Comparison of ENCODE assay signal across 14 cellular contexts in genomic region chr13:113852536-113853517, GRCh38. TPM values are rescaled to one million over a fixed set of nuclear protein-coding genes. Genes with fewer than 3 reads are reported as not detected.
DNase-seq lines count a peak whose midpoint lies in the region; ATAC-seq and TF ChIP-seq lines count a peak whose summit lies in the region.
"Had no signal": no experiment of that assay in that cellular context is flagged by ENCODE, and none has a peak within 500 bp of the region (broad histone marks: within the 10 kb centered on the region; RNA-seq: fewer than 3 reads in every experiment).

No MANE protein-coding gene starts in this region.

- H3K27me3 ChIP-seq in AG04450 (ENCODE audit: control insufficient read depth, insufficient read depth, low read length) = no peaks in the 10 kb centered on the region
- H3K27me3 ChIP-seq in fibroblast of lung (ENCODE audit: control insufficient read depth, insufficient read depth, low read length) = no peaks in the 10 kb centered on the region
- H3K27me3 ChIP-seq in upper lobe of right lung = no peaks in the 10 kb centered on the region
- H3K27me3 ChIP-seq: BE2C had no signal

- H3K9me3 ChIP-seq in AG04450 (ENCODE audit: control insufficient read depth, insufficient read depth, low read length) (no peaks in the 10 kb centered on the region; the same call in 1 of the 2 replicates), fibroblast of lung (ENCODE audit: control insufficient read depth, insufficient read depth, low read depth, low read length) (no peaks in the 10 kb centered on the region), upper lobe of right lung (no peaks in the 10 kb centered on the region)
- H3K9me3 ChIP-seq: BE2C had no signal

- peaks cover 14% of the 10 kb centered on the region for H3K36me3 ChIP-seq in fibroblast of lung (ENCODE audit: control insufficient read depth, insufficient read depth, low read length)
- no peaks in the 10 kb centered on the region for H3K36me3 ChIP-seq in upper lobe of right lung
- H3K36me3 ChIP-seq: BE2C had no signal

- DNase-seq in AG04450 (ENCODE audit: low read depth, low spot score) (no peak), HFFc6 (no peak), fibroblast of lung (ENCODE audit: low read depth in 2 of 2) (no peak), osteocyte (ENCODE audit: extremely low spot score, unreplicated experiment) (peak; percentile 73), GM03348 (ENCODE audit: low spot score) (no peak), upper lobe of right lung (no peak), AML-193 (lab: John Stamatoyannopoulos, UW) (no peak)
- DNase-seq: activated CD4-positive, CD25-positive, alpha-beta regulatory T cell; BE2C; effector memory CD8-positive, alpha-beta T cell; glutamatergic neuron; NCI-H226; nucleus accumbens had no signal

- H3K4me3 ChIP-seq in AG04450 (ENCODE audit: low read depth, low read length) (no peak overlapping the region), fibroblast of lung (replicated peaks in 1 of 4; ENCODE audit: control extremely low read depth in 1 of 4, insufficient read depth in 1 of 4, low read depth in 3 of 4, low read length in 4 of 4) (no peak overlapping the region), upper lobe of right lung (no peak overlapping the region)

- intact Hi-C loops in upper lobe of right lung (cut with DNase I) = no loop called here

- CTCF ChIA-PET in AG04450 (lab: Charles Lee) = no interaction called here

- peak overlapping the region; percentile 47 for H3K27ac ChIP-seq in AG04450 (ENCODE audit: low read depth, low read length)
- H3K27ac ChIP-seq in fibroblast of lung (ENCODE audit: insufficient read depth, low read length) = peak overlapping the region; percentile 22
- no peak overlapping the region for H3K27ac ChIP-seq in upper lobe of right lung

- H2AFZ ChIP-seq in fibroblast of lung (ENCODE audit: low read length) = no peak overlapping the region

- no peak for TF ChIP-seq CTCF in AG04450 (IDR thresholded peaks at IDR 0.05; ENCODE audit: low read depth, low read length)
- no peak for TF ChIP-seq CTCF in HFFc6 (IDR thresholded peaks at IDR 0.05)
- no peak for TF ChIP-seq CTCF in fibroblast of lung (conservative IDR thresholded peaks at IDR 0.05 in 1 of 2, IDR thresholded peaks at IDR 0.05 in 1 of 2; ENCODE audit: low read depth in 1 of 2, low read length in 2 of 2)
- TF ChIP-seq CTCF in osteocyte (IDR thresholded peaks at IDR 0.05) = no peak
- no peak for TF ChIP-seq CTCF in upper lobe of right lung (IDR thresholded peaks at IDR 0.05)

- no peak overlapping the region for H3K9ac ChIP-seq in fibroblast of lung (ENCODE audit: insufficient read depth, low read length)

- ATAC-seq in upper lobe of right lung (no peak), HG03196 (IDR thresholded peaks at IDR 0.05; ENCODE audit: unreplicated experiment) (no peak)
- ATAC-seq: effector memory CD8-positive, alpha-beta T cell had no signal

- H3K4me1 ChIP-seq in fibroblast of lung (ENCODE audit: control insufficient read depth, extremely low read depth, insufficient read depth, low read length) (peaks cover 41% of the 10 kb centered on the region), upper lobe of right lung (peaks cover 51% of the 10 kb centered on the region)
- H3K4me1 ChIP-seq: BE2C had no signal

- H3K9me3 Mint-ChIP-seq in HFFc6 = no peaks in the 10 kb centered on the region
- H3K9me3 Mint-ChIP-seq in osteocyte (ENCODE audit: unreplicated experiment) = no peaks in the 10 kb centered on the region
- H3K9me3 Mint-ChIP-seq: effector memory CD8-positive, alpha-beta T cell had no signal

- H3K4me1 Mint-ChIP-seq in HFFc6 (ENCODE audit: low read depth) (peaks cover 21% of the 10 kb centered on the region), osteocyte (ENCODE audit: unreplicated experiment) (peaks cover 12% of the 10 kb centered on the region)

- POLR2A ChIA-PET in AG04450 (lab: Yijun Ruan, JAX) = interaction anchor here (3.7 kb wide), 1 partner anchor 15 kb away, joined by 18 read pairs; no protein-coding TSS in a partner anchor

- H3K4me3 Mint-ChIP-seq in HFFc6 (peak overlapping the region; percentile 47; the same call in 1 of the 2 replicates), osteocyte (ENCODE audit: unreplicated experiment) (no peak overlapping the region)
- H3K4me3 Mint-ChIP-seq: effector memory CD8-positive, alpha-beta T cell had no signal

- H3K27me3 Mint-ChIP-seq in HFFc6 (ENCODE audit: insufficient read depth) (peaks cover 16% of the 10 kb centered on the region), osteocyte (ENCODE audit: unreplicated experiment) (no peaks in the 10 kb centered on the region)
- H3K27me3 Mint-ChIP-seq: effector memory CD8-positive, alpha-beta T cell had no signal

- peaks cover 31% of the 10 kb centered on the region for H3K36me3 Mint-ChIP-seq in HFFc6 (ENCODE audit: low read depth)
- no peaks in the 10 kb centered on the region for H3K36me3 Mint-ChIP-seq in osteocyte (ENCODE audit: unreplicated experiment)

- H3K4me2 ChIP-seq in fibroblast of lung (ENCODE audit: extremely low read depth, insufficient read depth, low read length) = no peak overlapping the region

- H3K27ac Mint-ChIP-seq in HFFc6 (peak overlapping the region; percentile 78), osteocyte (ENCODE audit: unreplicated experiment) (no peak overlapping the region)

- peaks cover 2% of the 10 kb centered on the region for H4K20me1 ChIP-seq in fibroblast of lung (ENCODE audit: control insufficient read depth, extremely low read depth, insufficient read depth, low read length)

- peaks cover 98% of the 10 kb centered on the region for H3K79me2 ChIP-seq in fibroblast of lung (ENCODE audit: control insufficient read depth, insufficient read depth, low read length)

RNA-seq across cellular contexts. Expression of gene GAS6, which starts 11.0 kb away (rescaled TPM):
- polyA plus RNA-seq in AG04450 (2011; rRNA removed) = 356 and 455 TPM in 2 replicates
- polyA minus RNA-seq in AG04450 (2011; rRNA and poly(A)+ RNA removed) = 131 and 182 TPM in 2 replicates
- 100 to 1,000 TPM; 669 to 813 (median 715) TPM for total RNA-seq in HFFc6 (2021; fragmentation: NEBNext Ultra II Directional; extraction: Animal tissue kit (Norgen Biotek cat#: 25700))
- total RNA-seq in fibroblast of lung = 77.3 and 227 TPM in 2 replicates
- polyA plus RNA-seq in fibroblast of lung = 267 and 301 TPM in 2 replicates
- 343 and 376 TPM in 2 replicates for polyA plus RNA-seq in fibroblast of lung (2012)
- polyA minus RNA-seq in fibroblast of lung (ENCODE audit: low replicate concordance) = 158 and 174 TPM in 2 replicates
- total RNA-seq in osteocyte = 14.8 and 15.0 TPM in 2 replicates
- total RNA-seq in upper lobe of right lung = 197 TPM
